ENCODE assay signal across 8 cellular contexts in the genomic region with DNA sequence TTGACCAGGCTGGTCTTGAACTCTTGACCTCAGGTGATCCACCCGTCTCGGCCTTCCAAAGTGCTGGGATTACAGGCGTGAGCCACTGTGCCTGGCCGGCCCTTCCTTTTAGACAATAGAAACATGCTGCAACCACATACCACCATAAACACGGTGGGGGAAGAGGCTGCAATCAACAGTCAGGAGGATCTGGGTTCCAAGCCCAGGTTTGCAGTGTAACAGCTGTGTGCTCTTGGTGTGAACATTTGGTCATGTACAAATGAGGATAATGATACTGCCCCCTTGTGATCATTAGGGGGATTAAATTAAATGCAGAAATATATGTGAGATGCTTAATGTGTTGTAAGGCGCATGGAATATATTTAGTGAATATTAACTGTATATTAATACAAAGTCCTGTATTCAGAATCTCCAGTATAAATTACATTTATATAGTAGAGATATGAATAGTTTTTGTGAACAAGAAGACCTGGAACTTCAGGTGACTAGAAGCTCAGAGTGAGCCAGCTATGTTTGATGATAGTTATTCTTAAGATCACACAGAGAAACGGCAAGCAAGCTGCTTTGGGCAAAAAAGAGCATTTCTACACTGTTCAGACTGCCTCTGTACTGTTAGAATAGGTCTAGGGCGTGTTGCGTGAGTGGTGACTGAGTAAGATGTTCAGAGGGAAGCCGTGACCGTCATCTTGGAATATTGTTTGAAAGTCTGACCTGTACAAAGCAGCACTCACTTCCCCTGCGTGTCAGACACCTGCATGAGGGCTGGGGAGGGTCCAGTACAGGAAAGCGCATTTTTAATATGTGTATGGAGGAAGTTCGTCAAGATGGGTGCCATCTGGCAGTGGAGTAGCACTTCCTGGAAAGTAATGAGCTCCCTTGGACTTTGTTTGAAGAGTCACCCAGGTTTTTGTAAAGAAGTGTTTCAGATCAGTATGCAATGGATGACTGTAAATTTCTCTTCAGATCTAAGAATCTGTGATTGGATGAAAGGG.
DNase-seq lines count a peak whose midpoint lies in the region; ATAC-seq and TF ChIP-seq lines count a peak whose summit lies in the region.

No MANE protein-coding gene starts in this region.

- POLR2A ChIA-PET in HEK293 (lab: Yijun Ruan, JAX) = interaction anchor here (1.4 kb wide), 1 partner anchor 15 kb away, joined by 5 read pairs; no protein-coding TSS in a partner anchor

- H3K27me3 Mint-ChIP-seq in activated naive CD4-positive, alpha-beta T cell treated with anti-CD3 and anti-CD28 coated beads, Interleukin-2, amount 10 ng/mL, durations not matched to agents 7 days and 5 days = no peaks in the 10 kb centered on the region

- CTCF ChIA-PET in activated naive CD4-positive, alpha-beta T cell treated with anti-CD3 and anti-CD28 coated beads, Interleukin-2, amount 10 ng/mL, durations not matched to agents 7 days and 5 days (lab: Charles Lee) = interaction anchor here (0.6 to 3.3 kb wide), 26 partner anchors 10 to 438 kb away, joined by 3 to 40 read pairs (median 4); no protein-coding TSS in a partner anchor
- CTCF ChIA-PET in HEK293 (lab: Yijun Ruan, JAX) = interaction anchor here (0.6 to 4.7 kb wide), 32 partner anchors 9 to 466 kb away, joined by 3 to 66 read pairs (median 4); no protein-coding TSS in a partner anchor

- H3K4me3 Mint-ChIP-seq in activated naive CD4-positive, alpha-beta T cell treated with anti-CD3 and anti-CD28 coated beads, Interleukin-2, amount 10 ng/mL, durations not matched to agents 7 days and 5 days = no peak overlapping the region

- no peaks in the 10 kb centered on the region for H3K9me3 ChIP-seq in HEK293 (ENCODE audit: control insufficient read depth, insufficient read depth, low read depth, low read length)
- H3K9me3 ChIP-seq in lung (ENCODE audit: control insufficient read depth in 2 of 2, insufficient read depth in 1 of 2, low read length in 1 of 2) = no peaks in the 10 kb centered on the region

- DNase-seq in activated naive CD4-positive, alpha-beta T cell treated with anti-CD3 and anti-CD28 coated beads, Interleukin-2, amount 10 ng/mL, durations not matched to agents 7 days and 5 days = peak; percentile 27
- no peak for DNase-seq in activated naive CD4-positive, alpha-beta T cell treated with Interleukin-2 at 50 U/mL for 16 hours
- DNase-seq in NCI-H69 (lab: John Stamatoyannopoulos, UW) = peak; percentile 63
- no peak for DNase-seq in brain microvascular endothelial cell
- DNase-seq in lung (ENCODE audit: low spot score) = no peak
- DNase-seq in cerebellar nuclear complex (lab: John Stamatoyannopoulos, UW) = no peak

- H3K9me3 Mint-ChIP-seq in activated naive CD4-positive, alpha-beta T cell treated with anti-CD3 and anti-CD28 coated beads, Interleukin-2, amount 10 ng/mL, durations not matched to agents 7 days and 5 days = no peaks in the 10 kb centered on the region

- no peaks in the 10 kb centered on the region for H3K36me3 Mint-ChIP-seq in activated naive CD4-positive, alpha-beta T cell treated with anti-CD3 and anti-CD28 coated beads, Interleukin-2, amount 10 ng/mL, durations not matched to agents 7 days and 5 days

- 49 to 66% methylated on average over 14 of the region's 14 CpGs for WGBS in lung, 2 donors

- ATAC-seq in lung (ENCODE audit: insufficient read depth, low FRiP score) = no peak
- no peak for ATAC-seq in GM18858 (IDR thresholded peaks at IDR 0.05; ENCODE audit: unreplicated experiment)

- in situ Hi-C loops in brain microvascular endothelial cell (cut with HindIII; ENCODE audit: low pct_ligation_motif_present, low sequenced_read_pairs) = no loop called here

- H3K27ac ChIP-seq in HEK293 (ENCODE audit: extremely low read depth, low read depth, low read length) = no peak overlapping the region
- no peak overlapping the region for H3K27ac ChIP-seq in brain microvascular endothelial cell
- no peak overlapping the region for H3K27ac ChIP-seq in lung (ENCODE audit: low read depth in 1 of 2, low read length in 1 of 2)

- H3K36me3 ChIP-seq in HEK293 (ENCODE audit: control insufficient read depth in 2 of 2, insufficient read depth in 1 of 2, low read length in 2 of 2) (no peaks in the 10 kb centered on the region), brain microvascular endothelial cell (replicated peaks) (no peaks in the 10 kb centered on the region), lung (ENCODE audit: control insufficient read depth in 2 of 2, insufficient read depth in 2 of 2, low read length in 2 of 2) (no peaks in the 10 kb centered on the region)

- H3K4me3 ChIP-seq in HEK293 (ENCODE audit: low read depth, low read length) (no peak overlapping the region), brain microvascular endothelial cell (ENCODE audit: low read depth, low read length) (no peak overlapping the region), lung (no peak overlapping the region)

- no peaks in the 10 kb centered on the region for H3K27me3 ChIP-seq in brain microvascular endothelial cell (replicated peaks)
- H3K27me3 ChIP-seq in lung (ENCODE audit: control insufficient read depth, insufficient read depth) = no peaks in the 10 kb centered on the region

- TF ChIP-seq CTCF in HEK293 (tag by site-specific recombination; IDR thresholded peaks at IDR 0.05) (0 out of 2 replicates have a peak, but pooled peaks have one; percentile 27), brain microvascular endothelial cell (IDR thresholded peaks at IDR 0.05; ENCODE audit: low read depth, low read length, missing control alignments) (peak; percentile 45), lung (IDR thresholded peaks at IDR 0.05; ENCODE audit: control extremely low read depth, extremely low read depth) (peak; percentile 32)

- H3K4me1 Mint-ChIP-seq in activated naive CD4-positive, alpha-beta T cell treated with anti-CD3 and anti-CD28 coated beads, Interleukin-2, amount 10 ng/mL, durations not matched to agents 7 days and 5 days = peaks cover 7% of the 10 kb centered on the region

- H3K4me1 ChIP-seq in HEK293 (ENCODE audit: control insufficient read depth, insufficient read depth, low read length) = peaks cover 9% of the 10 kb centered on the region
- H3K4me1 ChIP-seq in lung (ENCODE audit: control insufficient read depth in 2 of 2, insufficient read depth in 2 of 2, low read length in 2 of 2) = peaks cover 9 to 14% of the 10 kb centered on the region in 2 donors

- H3K27ac Mint-ChIP-seq in activated naive CD4-positive, alpha-beta T cell treated with anti-CD3 and anti-CD28 coated beads, Interleukin-2, amount 10 ng/mL, durations not matched to agents 7 days and 5 days = no peak overlapping the region

TF ChIP-seq in HEK293, 187 proteins besides CTCF, POLR2A, EP300 and RAD21:
- no peak for TF ChIP-seq ZNF155 (tag by site-specific recombination; IDR thresholded peaks at IDR 0.05)
- TF ChIP-seq, protein P1, sequence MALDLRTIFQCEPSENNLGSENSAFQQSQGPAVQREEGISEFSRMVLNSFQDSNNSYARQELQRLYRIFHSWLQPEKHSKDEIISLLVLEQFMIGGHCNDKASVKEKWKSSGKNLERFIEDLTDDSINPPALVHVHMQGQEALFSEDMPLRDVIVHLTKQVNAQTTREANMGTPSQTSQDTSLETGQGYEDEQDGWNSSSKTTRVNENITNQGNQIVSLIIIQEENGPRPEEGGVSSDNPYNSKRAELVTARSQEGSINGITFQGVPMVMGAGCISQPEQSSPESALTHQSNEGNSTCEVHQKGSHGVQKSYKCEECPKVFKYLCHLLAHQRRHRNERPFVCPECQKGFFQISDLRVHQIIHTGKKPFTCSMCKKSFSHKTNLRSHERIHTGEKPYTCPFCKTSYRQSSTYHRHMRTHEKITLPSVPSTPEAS (tag by site-specific recombination; IDR thresholded peaks at IDR 0.05) = no peak
- peak; percentile 43; the same call in 1 of the 2 replicates for TF ChIP-seq SCRT2 (tag by site-specific recombination; IDR thresholded peaks at IDR 0.05)
- no peak for TF ChIP-seq ZNF138 (tag by site-specific recombination; IDR thresholded peaks at IDR 0.05; ENCODE audit: borderline replicate concordance)
- peak; percentile 81 for TF ChIP-seq ZBTB17 (tag by site-specific recombination; IDR thresholded peaks at IDR 0.05)
- no peak for TF ChIP-seq GLIS2 (tag by site-specific recombination; IDR thresholded peaks at IDR 0.05)
- peak; percentile 53; the same call in 1 of the 2 replicates for TF ChIP-seq SCRT1 (tag by site-specific recombination; IDR thresholded peaks at IDR 0.05; ENCODE audit: borderline replicate concordance)
- no peak for TF ChIP-seq ZNF544 (tag by site-specific recombination; IDR thresholded peaks at IDR 0.05)
- peak; percentile 43; the same call in 1 of the 2 replicates for TF ChIP-seq ZNF600 (tag by site-specific recombination; IDR thresholded peaks at IDR 0.05)
- TF ChIP-seq, protein P2, sequence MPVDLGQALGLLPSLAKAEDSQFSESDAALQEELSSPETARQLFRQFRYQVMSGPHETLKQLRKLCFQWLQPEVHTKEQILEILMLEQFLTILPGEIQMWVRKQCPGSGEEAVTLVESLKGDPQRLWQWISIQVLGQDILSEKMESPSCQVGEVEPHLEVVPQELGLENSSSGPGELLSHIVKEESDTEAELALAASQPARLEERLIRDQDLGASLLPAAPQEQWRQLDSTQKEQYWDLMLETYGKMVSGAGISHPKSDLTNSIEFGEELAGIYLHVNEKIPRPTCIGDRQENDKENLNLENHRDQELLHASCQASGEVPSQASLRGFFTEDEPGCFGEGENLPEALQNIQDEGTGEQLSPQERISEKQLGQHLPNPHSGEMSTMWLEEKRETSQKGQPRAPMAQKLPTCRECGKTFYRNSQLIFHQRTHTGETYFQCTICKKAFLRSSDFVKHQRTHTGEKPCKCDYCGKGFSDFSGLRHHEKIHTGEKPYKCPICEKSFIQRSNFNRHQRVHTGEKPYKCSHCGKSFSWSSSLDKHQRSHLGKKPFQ (tag by site-specific recombination; IDR thresholded peaks at IDR 0.05) = peak; percentile 99
- TF ChIP-seq ZNF654 (tag by site-specific recombination; IDR thresholded peaks at IDR 0.05; ENCODE audit: low read depth) = peak; percentile 54

Comparison
In these comparisons a context has a peak if more than half of its experiments do, and no peak if none do; other contexts are left out.
1. DNase-seq: peak in activated naive CD4-positive, alpha-beta T cell treated with anti-CD3 and anti-CD28 coated beads, Interleukin-2, amount 10 ng/mL, durations not matched to agents 7 days and 5 days (single experiment) and NCI-H69 (single experiment); none in activated naive CD4-positive, alpha-beta T cell treated with Interleukin-2 at 50 U/mL for 16 hours (single experiment), brain microvascular endothelial cell (single experiment), lung (single experiment) and cerebellar nuclear complex (0 of 2).
2. Peak in every context shown above with its lines, with median percentiles within 50 percentile points of each other: CTCF ChIP-seq.